ENCODE assay signal across 22 cellular contexts in genomic region chr6:25645916-25646315, GRCh38. TPM values are rescaled to one million over a fixed set of nuclear protein-coding genes. Genes with fewer than 3 reads are reported as not detected.
A peak's percentile ranks its signal among the peaks of the same experiment; 100 is the strongest.
DNase-seq lines count a peak whose midpoint lies in the region; ATAC-seq and TF ChIP-seq lines count a peak whose summit lies in the region.
"Had no signal": no experiment of that assay in that cellular context is flagged by ENCODE, and none has a peak within 500 bp of the region (broad histone marks: within the 10 kb centered on the region; RNA-seq: fewer than 3 reads in every experiment).

No MANE protein-coding gene starts in this region.

- H3K36me3 Mint-ChIP-seq in progenitor cell of endocrine pancreas (ENCODE audit: insufficient read depth), result no peaks in the 10 kb centered on the region
- H3K36me3 Mint-ChIP-seq: CD4-positive, CD25-positive, alpha-beta regulatory T cell; CD8-positive, alpha-beta T cell had no signal

- peak; percentile 28 for DNase-seq in NCI-H82 (lab: John Stamatoyannopoulos, UW)
- DNase-seq in NCI-H82 treated with DMSO at 0.1 percent for 48 hours (lab: John Stamatoyannopoulos, UW; ENCODE audit: unreplicated experiment), result no peak
- peak; percentile 21 for DNase-seq in NCI-H69 (lab: John Stamatoyannopoulos, UW)
- DNase-seq in left lobe of liver (ENCODE audit: low spot score), result no peak
- DNase-seq in progenitor cell of endocrine pancreas (ENCODE audit: low spot score, unreplicated experiment), result no peak
- DNase-seq in A673 (ENCODE audit: low spot score), result no peak
- no peak for DNase-seq in H4 (ENCODE audit: low spot score)
- DNase-seq: CD4-positive, CD25-positive, alpha-beta regulatory T cell; CD8-positive, alpha-beta T cell; DMS 273 treated with DMSO at 0.1 percent for 48 hours; DMS79; EL; GDM1; GOT3; H7; HCEC 1CT had no signal

- H3K9me3 Mint-ChIP-seq in progenitor cell of endocrine pancreas (ENCODE audit: low read depth), result no peaks in the 10 kb centered on the region

- BruUV-seq in A673 (replicated peaks; lab: Mats Ljungman, UMichigan), result no TSS peak

- H3K9me3 ChIP-seq in A673 (ENCODE audit: low read depth, low read length, poor library complexity, severe bottlenecking), result no peaks in the 10 kb centered on the region
- H3K9me3 ChIP-seq: BLaER1 had no signal

- POLR2A ChIA-PET in A673 (lab: Charles Lee; ENCODE audit: low non-redundant PET), result no interaction called here

- peaks cover 84% of the 10 kb centered on the region for H3K27me3 ChIP-seq in A673 (replicated peaks; ENCODE audit: insufficient read depth, low read depth, low read length, poor library complexity)
- H3K27me3 ChIP-seq: BLaER1 had no signal

- no peak overlapping the region for H3K4me3 Mint-ChIP-seq in progenitor cell of endocrine pancreas (ENCODE audit: low read depth)
- H3K4me3 Mint-ChIP-seq: B cell; CD4-positive, CD25-positive, alpha-beta regulatory T cell; CD8-positive, alpha-beta T cell had no signal

- TF ChIP-seq CTCF in progenitor cell of endocrine pancreas (IDR thresholded peaks at IDR 0.05; ENCODE audit: unreplicated experiment), result no peak
- no peak for TF ChIP-seq CTCF in A673 (conservative IDR thresholded peaks at IDR 0.05; ENCODE audit: low read depth, low read length)

- peaks cover 48% of the 10 kb centered on the region for H3K4me1 Mint-ChIP-seq in progenitor cell of endocrine pancreas (ENCODE audit: low read depth)
- H3K4me1 Mint-ChIP-seq: B cell; CD4-positive, CD25-positive, alpha-beta regulatory T cell had no signal

- no peak overlapping the region for H3K4me3 ChIP-seq in A673 (ENCODE audit: low read depth, low read length, poor library complexity, severe bottlenecking)
- H3K4me3 ChIP-seq: BLaER1, GM12878 had no signal

- H3K27ac Mint-ChIP-seq in progenitor cell of endocrine pancreas, result peak overlapping the region; percentile 79
- H3K27ac Mint-ChIP-seq: B cell; CD4-positive, CD25-positive, alpha-beta regulatory T cell; CD8-positive, alpha-beta T cell had no signal

- no peaks in the 10 kb centered on the region for H3K36me3 ChIP-seq in A673 (ENCODE audit: insufficient read depth, low read length, poor library complexity, severe bottlenecking)
- H3K36me3 ChIP-seq: BLaER1 had no signal

- H3K27ac ChIP-seq in A673 (ENCODE audit: low read depth, low read length, poor library complexity, severe bottlenecking), result no peak overlapping the region
- H3K27ac ChIP-seq: BLaER1, C4-2B had no signal

- ATAC-seq in left lobe of liver, result peak; percentile 15
- no peak for ATAC-seq in GM19455 (IDR thresholded peaks at IDR 0.05; ENCODE audit: unreplicated experiment)
- ATAC-seq: CD8-positive, alpha-beta T cell; GM12878 had no signal

- intact Hi-C loops in A673 (cut with micrococcal nuclease; ENCODE audit: unreplicated experiment), result no loop called here

- peaks cover 6% of the 10 kb centered on the region for H3K27me3 Mint-ChIP-seq in progenitor cell of endocrine pancreas

- CTCF ChIA-PET in A673 (lab: Charles Lee), result no interaction called here

- H3K4me1 ChIP-seq in A673 (ENCODE audit: insufficient read depth, low read length, poor library complexity, severe bottlenecking), result no peaks in the 10 kb centered on the region
- H3K4me1 ChIP-seq: BLaER1 had no signal

RNA-seq across cellular contexts. Expression of gene SCGN, which starts 6.1 kb away (rescaled TPM):
- total RNA-seq in left lobe of liver, result 2.2 TPM
- 95.0 and 97.2 TPM in 2 replicates for total RNA-seq in progenitor cell of endocrine pancreas
- total RNA-seq in A673 (2021), result not detected in 2 replicates
- total RNA-seq in H4 (2014; rRNA removed; shearing (Covaris generic)), result not detected in 2 replicates
- total RNA-seq: A172; B cell; CD4-positive, CD25-positive, alpha-beta regulatory T cell; CD8-positive, alpha-beta T cell; GM12878; H7 had no signal

Comparison
In these comparisons a context has a peak if more than half of its experiments do, and no peak if none do; other contexts are left out.
1. DNase-seq: peak in NCI-H82 (single experiment) and NCI-H69 (single experiment); none in NCI-H82 treated with DMSO at 0.1 percent for 48 hours (single experiment), left lobe of liver (single experiment), progenitor cell of endocrine pancreas (single experiment), A673 (single experiment) and H4 (single experiment).
2. RNA of gene SCGN, which starts 6.1 kb away (total RNA-seq): 95.0 to 97.2 TPM in progenitor cell of endocrine pancreas; 2.2 TPM in left lobe of liver (single experiment), not detected in A673 and not detected in H4; every median in the first group is over 10 times any median in the second.